In the genomic region with DNA sequence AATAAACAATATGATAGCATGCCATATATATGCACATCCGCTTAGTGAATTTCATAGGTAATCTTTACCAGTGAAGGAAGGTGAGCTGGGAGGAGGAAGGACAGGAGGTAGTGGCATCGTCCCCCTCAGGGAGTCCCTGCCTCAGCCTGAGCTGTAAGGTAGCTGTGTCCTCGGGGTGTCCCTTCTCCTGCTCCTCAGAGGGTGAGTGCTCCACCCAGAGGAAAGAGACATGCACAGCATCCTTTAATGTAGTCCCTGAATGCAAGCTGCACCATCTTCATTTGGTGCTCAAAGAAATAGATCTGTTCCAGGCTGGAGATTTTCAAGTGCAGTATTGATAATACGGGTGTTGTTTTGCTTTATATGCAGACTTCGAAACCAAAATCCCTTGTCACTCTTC, we compare ENCODE assay signal across 19 cellular contexts.
DNase-seq lines count a peak whose midpoint lies in the region; ATAC-seq and TF ChIP-seq lines count a peak whose summit lies in the region.
"Had no signal": no experiment of that assay in that cellular context is flagged by ENCODE, and none has a peak within 500 bp of the region (broad histone marks: within the 10 kb centered on the region; RNA-seq: fewer than 3 reads in every experiment).

No MANE protein-coding gene starts in this region.

- H3K79me2 ChIP-seq in mammary epithelial cell (ENCODE audit: insufficient read depth, low read length): no peaks in the 10 kb centered on the region

- in situ Hi-C loops in mammary epithelial cell (cut with MboI; ENCODE audit: low sequenced_read_pairs in 2 of 2): no loop called here

- no peaks in the 10 kb centered on the region for H3K27me3 ChIP-seq in mammary epithelial cell (ENCODE audit: insufficient read depth, low read length)
- no peaks in the 10 kb centered on the region for H3K27me3 ChIP-seq in HL-60 (ENCODE audit: insufficient read depth, poor library complexity, severe bottlenecking)
- H3K27me3 ChIP-seq: heart right ventricle, thyroid gland had no signal

- CTCF ChIA-PET in mammary epithelial cell (lab: Charles Lee; ENCODE audit: low non-redundant PET): interaction anchor here (0.6 kb wide), 1 partner anchor 28 kb away, joined by 3 read pairs; no protein-coding TSS in a partner anchor
- CTCF ChIA-PET in MCF 10A (lab: Yijun Ruan, JAX): interaction anchor here (0.7 kb wide), 1 partner anchor 17 kb away, joined by 3 read pairs; no protein-coding TSS in a partner anchor

- H3K27ac Mint-ChIP-seq in MCF 10A (ENCODE audit: low read depth, unreplicated experiment): no peak overlapping the region
- H3K27ac Mint-ChIP-seq: activated naive CD4-positive, alpha-beta T cell treated with anti-CD3 and anti-CD28 coated beads, Interleukin-2, amount 10 ng/mL, durations not matched to agents 7 days and 5 days; mesothelial cell of epicardium had no signal

- H3K9me3 Mint-ChIP-seq in MCF 10A (ENCODE audit: unreplicated experiment): no peaks in the 10 kb centered on the region
- H3K9me3 Mint-ChIP-seq: activated naive CD4-positive, alpha-beta T cell treated with anti-CD3 and anti-CD28 coated beads, Interleukin-2, amount 10 ng/mL, durations not matched to agents 7 days and 5 days had no signal

- DNase-seq in mammary epithelial cell (no peak), MCF 10A (ENCODE audit: unreplicated experiment) (no peak), HL-60 (ENCODE audit: low read depth in 1 of 2, low spot score in 1 of 2) (no peak), epithelial cell of proximal tubule (ENCODE audit: low read depth) (no peak), RKO (ENCODE audit: low spot score) (no peak), NCI-H446 treated with DMSO at 0.1 percent for 48 hours (lab: John Stamatoyannopoulos, UW) (no peak), HUDEP-2 (lab: John Stamatoyannopoulos, UW; ENCODE audit: unreplicated experiment in 76 of 76) (no peak)
- DNase-seq: activated CD4-positive, CD25-positive, alpha-beta regulatory T cell treated with anti-CD3 and anti-CD28 coated beads, Interleukin-2, amount 50 U/mL, for 72 hours; activated naive CD4-positive, alpha-beta T cell treated with anti-CD3 and anti-CD28 coated beads, Interleukin-2, amount 10 ng/mL, durations not matched to agents 7 days and 5 days; activated T-cell treated with anti-CD3 and anti-CD28 coated beads for 4 hours; heart right ventricle; kidney glomerular epithelial cell; MM.1S; right cardiac atrium; stimulated activated CD4-positive, alpha-beta T cell treated with anti-CD3 and anti-CD28 coated beads, Interleukin-2, amount 100 ng/mL, for 24 hours; T-helper 2 cell; thyroid gland had no signal

- H3K27ac ChIP-seq in mammary epithelial cell (ENCODE audit: insufficient read depth, low read depth, low read length) (no peak overlapping the region), HL-60 (replicated peaks) (no peak overlapping the region)
- H3K27ac ChIP-seq: heart right ventricle, thyroid gland had no signal

- no peak overlapping the region for H2AFZ ChIP-seq in mammary epithelial cell (ENCODE audit: low read depth, low read length)

- no peaks in the 10 kb centered on the region for H3K4me1 Mint-ChIP-seq in MCF 10A (ENCODE audit: insufficient read depth, unreplicated experiment)
- H3K4me1 Mint-ChIP-seq: activated naive CD4-positive, alpha-beta T cell treated with anti-CD3 and anti-CD28 coated beads, Interleukin-2, amount 10 ng/mL, durations not matched to agents 7 days and 5 days; mesothelial cell of epicardium had no signal

- TF ChIP-seq CTCF in mammary epithelial cell (conservative IDR thresholded peaks at IDR 0.05 in 1 of 2, IDR thresholded peaks at IDR 0.05 in 1 of 2; ENCODE audit: extremely low read depth in 1 of 2, insufficient read depth in 1 of 2, low read depth in 1 of 2, low read length in 2 of 2) (peak; percentile 25 to 50), MCF 10A (IDR thresholded peaks at IDR 0.05; ENCODE audit: unreplicated experiment) (no peak), HL-60 (IDR thresholded peaks at IDR 0.05; ENCODE audit: insufficient read depth, low read length) (peak; percentile 4), epithelial cell of proximal tubule (conservative IDR thresholded peaks at IDR 0.05; ENCODE audit: low read depth, low read length) (peak; percentile 37)

- intact Hi-C loops in mammary epithelial cell (cut with micrococcal nuclease): loop anchor here (2.0 kb wide), 1 partner anchor 327 kb away; no protein-coding TSS in a partner anchor
- intact Hi-C loops in MCF 10A (cut with micrococcal nuclease): no loop called here

- no peaks in the 10 kb centered on the region for H3K9me3 ChIP-seq in mammary epithelial cell (replicated peaks; ENCODE audit: insufficient read depth, low read length)
- H3K9me3 ChIP-seq: thyroid gland had no signal

- no peak overlapping the region for H3K9ac ChIP-seq in mammary epithelial cell (ENCODE audit: insufficient read depth, low read length)

- no peak overlapping the region for H3K4me2 ChIP-seq in mammary epithelial cell (ENCODE audit: insufficient read depth, low read depth, low read length)

- no peaks in the 10 kb centered on the region for H3K27me3 Mint-ChIP-seq in MCF 10A (ENCODE audit: insufficient read depth, unreplicated experiment)
- H3K27me3 Mint-ChIP-seq: activated naive CD4-positive, alpha-beta T cell treated with anti-CD3 and anti-CD28 coated beads, Interleukin-2, amount 10 ng/mL, durations not matched to agents 7 days and 5 days had no signal

- H4K20me1 ChIP-seq in mammary epithelial cell (ENCODE audit: insufficient read depth, low read length): no peaks in the 10 kb centered on the region

- WGBS in mammary epithelial cell (ENCODE audit: low coverage, missing lambda C conversion rate): 74% methylated on average over 4 of the region's 5 CpGs

- H3K4me3 Mint-ChIP-seq in MCF 10A (ENCODE audit: unreplicated experiment): no peak overlapping the region
- H3K4me3 Mint-ChIP-seq: activated naive CD4-positive, alpha-beta T cell treated with anti-CD3 and anti-CD28 coated beads, Interleukin-2, amount 10 ng/mL, durations not matched to agents 7 days and 5 days; mesothelial cell of epicardium had no signal

- no peak for ATAC-seq in HG03432 (IDR thresholded peaks at IDR 0.05; ENCODE audit: unreplicated experiment)
- ATAC-seq: heart right ventricle, right cardiac atrium had no signal

- no peaks in the 10 kb centered on the region for H3K36me3 ChIP-seq in mammary epithelial cell (ENCODE audit: insufficient read depth, low read length)
- H3K36me3 ChIP-seq: heart right ventricle, thyroid gland had no signal

- BruUV-seq in mammary epithelial cell (replicated peaks; lab: Mats Ljungman, UMichigan) (no TSS peak), MCF 10A (replicated peaks; lab: Mats Ljungman, UMichigan) (no TSS peak)

- H3K4me3 ChIP-seq in mammary epithelial cell (replicated peaks in 1 of 3; ENCODE audit: insufficient read depth in 1 of 3, low read depth in 2 of 3, low read length in 3 of 3) (no peak overlapping the region), HL-60 (replicated peaks; ENCODE audit: insufficient read depth, low read length) (no peak overlapping the region), epithelial cell of proximal tubule (ENCODE audit: low read depth, low read length) (no peak overlapping the region)
- H3K4me3 ChIP-seq: heart right ventricle, thyroid gland had no signal

- dilution Hi-C loops in mammary epithelial cell (cut with HindIII; ENCODE audit: low sequenced_read_pairs): no loop called here

- no peaks in the 10 kb centered on the region for H3K36me3 Mint-ChIP-seq in MCF 10A (ENCODE audit: insufficient read depth, unreplicated experiment)
- H3K36me3 Mint-ChIP-seq: activated naive CD4-positive, alpha-beta T cell treated with anti-CD3 and anti-CD28 coated beads, Interleukin-2, amount 10 ng/mL, durations not matched to agents 7 days and 5 days; mesothelial cell of epicardium had no signal

- H3K4me1 ChIP-seq in mammary epithelial cell (ENCODE audit: insufficient read depth, low read length): peaks cover 7% of the 10 kb centered on the region
- H3K4me1 ChIP-seq: heart right ventricle, thyroid gland had no signal

- POLR2A ChIA-PET in MCF 10A (lab: Yijun Ruan, JAX): no interaction called here
